In the genomic region with DNA sequence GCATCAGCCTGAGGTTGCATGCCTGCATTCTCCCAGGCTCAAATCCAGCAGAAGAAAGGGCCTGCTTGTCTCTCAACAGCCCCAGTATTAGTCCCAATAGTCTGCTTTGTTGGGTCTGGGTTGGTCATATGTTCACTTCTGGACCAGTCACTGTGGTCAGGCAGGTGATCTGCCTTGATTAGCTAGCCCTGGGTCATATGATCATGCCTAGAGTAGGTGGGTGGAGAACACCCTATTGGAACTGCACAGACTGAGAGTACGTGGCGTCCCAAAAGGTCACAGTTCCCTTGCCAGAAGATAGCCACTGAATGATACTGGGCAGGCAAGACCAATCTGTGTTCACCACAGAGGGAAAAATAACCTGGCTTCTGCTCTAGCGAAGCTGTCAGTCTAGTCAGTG, we compare ENCODE assay signal across 24 cellular contexts.
"Had no signal": no experiment of that assay in that cellular context is flagged by ENCODE, and none has a peak within 500 bp of the region (broad histone marks: within the 10 kb centered on the region; RNA-seq: fewer than 3 reads in every experiment).

No MANE protein-coding gene starts in this region.

- H3K27ac Mint-ChIP-seq: immature natural killer cell; naive thymus-derived CD8-positive, alpha-beta T cell had no signal

- H3K27me3 Mint-ChIP-seq: naive thymus-derived CD8-positive, alpha-beta T cell had no signal

- H3K27ac ChIP-seq: dorsolateral prefrontal cortex, epithelial cell of prostate, esophagus muscularis mucosa, gastroesophageal sphincter, neutrophil, sigmoid colon, skin epidermis, stomach, thoracic aorta had no signal

- ATAC-seq: gastroesophageal sphincter; left colon; mucosa of descending colon; naive thymus-derived CD8-positive, alpha-beta T cell had no signal

- H3K36me3 Mint-ChIP-seq: immature natural killer cell; naive thymus-derived CD8-positive, alpha-beta T cell had no signal

- H3K4me1 ChIP-seq: esophagus muscularis mucosa, gastroesophageal sphincter, sigmoid colon, stomach had no signal

- FAIRE-seq: endometrium, kidney, urothelium cell line had no signal

- DNase-seq: cortex of kidney; dorsolateral prefrontal cortex; effector CD8-positive, alpha-beta T cell; glutamatergic neuron; immature natural killer cell; kidney; left colon; mammary epithelial cell; mucosa of descending colon; naive thymus-derived CD8-positive, alpha-beta T cell; sigmoid colon; stimulated activated CD4-positive, alpha-beta T cell treated with anti-CD3 and anti-CD28 coated beads, Interleukin-12 subunit alpha, Interleukin-12 subunit beta, amount 100 ng/mL, for 4 hours; stimulated activated naive CD4-positive, alpha-beta T cell; stomach; substantia nigra; trophoblast cell had no signal

- H3K36me3 ChIP-seq: esophagus muscularis mucosa, gastroesophageal sphincter, neutrophil, sigmoid colon, stomach, thoracic aorta had no signal

- H3K4me3 Mint-ChIP-seq: immature natural killer cell; naive thymus-derived CD8-positive, alpha-beta T cell had no signal

- H3K4me3 ChIP-seq: dorsolateral prefrontal cortex, esophagus muscularis mucosa, gastroesophageal sphincter, mucosa of descending colon, sigmoid colon, skin epidermis, stomach, thoracic aorta had no signal

- H3K9me3 ChIP-seq: esophagus muscularis mucosa, gastroesophageal sphincter, mucosa of descending colon, neutrophil, sigmoid colon, stomach, thoracic aorta had no signal

- H3K4me1 Mint-ChIP-seq: immature natural killer cell; naive thymus-derived CD8-positive, alpha-beta T cell had no signal

- H3K9me3 Mint-ChIP-seq: immature natural killer cell had no signal

- H3K27me3 ChIP-seq: dorsolateral prefrontal cortex, esophagus muscularis mucosa, neutrophil, sigmoid colon, stomach had no signal
